In the genomic region with DNA sequence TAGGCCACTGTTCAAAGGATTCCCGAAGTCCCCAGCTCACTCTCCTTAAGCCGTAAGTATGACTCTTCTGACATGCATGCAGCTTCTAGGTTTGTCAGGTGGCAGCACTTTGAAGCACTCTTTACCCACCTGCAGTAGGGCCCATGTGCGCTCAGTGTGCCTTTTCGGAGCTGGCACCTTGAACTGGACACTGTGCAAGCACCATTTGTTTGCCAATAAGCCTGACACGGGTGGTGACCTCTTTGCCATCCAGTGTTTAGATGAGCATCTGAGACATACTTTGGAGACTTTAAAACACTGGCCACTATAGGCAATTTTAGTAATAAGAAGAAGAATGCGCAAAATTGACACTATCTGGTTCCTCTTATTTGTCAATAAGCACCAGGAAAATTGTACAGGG, we compare ENCODE assay signal across 36 cellular contexts.
"Had no signal": no experiment of that assay in that cellular context is flagged by ENCODE, and none has a peak within 500 bp of the region (broad histone marks: within the 10 kb centered on the region; RNA-seq: fewer than 3 reads in every experiment).

No MANE protein-coding gene starts in this region.

- H3K27ac ChIP-seq: ascending aorta, cardiac muscle cell, VCaP had no signal

- ATAC-seq: activated CD8-positive, alpha-beta T cell treated with anti-CD3 and anti-CD28 coated beads for 36 hours; activated naive CD8-positive, alpha-beta T cell treated with anti-CD3 and anti-CD28 coated beads, Interleukin-2, amount 50 U/mL, for 24 hours had no signal

- H3K36me3 Mint-ChIP-seq: activated CD4-positive, alpha-beta memory T cell treated with anti-CD3 and anti-CD28 coated beads for 36 hours; activated naive CD4-positive, alpha-beta T cell treated with anti-CD3 and anti-CD28 coated beads, Interleukin-2, amount 10 ng/mL, durations not matched to agents 7 days and 5 days; activated naive CD4-positive, alpha-beta T cell treated with anti-CD3 and anti-CD28 coated beads, Interleukin-2, amount 50 U/mL, for 24 hours; activated naive CD8-positive, alpha-beta T cell; activated naive CD8-positive, alpha-beta T cell treated with anti-CD3 and anti-CD28 coated beads, Interleukin-2, amount 10 ng/mL, durations not matched to agents 7 days and 5 days; brain had no signal

- H3K27ac Mint-ChIP-seq: activated B cell treated with CpG ODN at 0.5 μM for 24 hours; activated CD4-positive, alpha-beta memory T cell treated with anti-CD3 and anti-CD28 coated beads for 36 hours; activated CD4-positive, alpha-beta T cell treated with anti-CD3 and anti-CD28 coated beads, Interleukin-2, amount 10 ng/mL, durations not matched to agents 24 days and 14 days; activated CD8-positive, alpha-beta T cell treated with anti-CD3 and anti-CD28 coated beads for 36 hours; activated naive CD4-positive, alpha-beta T cell treated with anti-CD3 and anti-CD28 coated beads, Interleukin-2, amount 10 ng/mL, durations not matched to agents 7 days and 5 days; activated naive CD4-positive, alpha-beta T cell treated with anti-CD3 and anti-CD28 coated beads, Interleukin-2, amount 50 U/mL, for 24 hours; activated naive CD8-positive, alpha-beta T cell; activated naive CD8-positive, alpha-beta T cell treated with anti-CD3 and anti-CD28 coated beads, Interleukin-2, amount 10 ng/mL, durations not matched to agents 7 days and 5 days; activated naive CD8-positive, alpha-beta T cell treated with anti-CD3 and anti-CD28 coated beads, Interleukin-2, amount 50 U/mL, for 24 hours; activated T-cell treated with anti-CD3 and anti-CD28 coated beads, Interleukin-2, amount 50 U/mL, for 24 hours; activated T-helper 2 cell treated with anti-CD3 and anti-CD28 coated beads, Interferon-gamma antibody, Interleukin-2, Interleukin-4, amounts not matched to agents 10 μg/mL and 5 μg/mL and 100 μg/mL, durations not matched to agents 14 hours and 24 hours and 36 hours; brain; T-helper 1 cell treated with Interleukin-12 subunit alpha and Interleukin-12 subunit beta and Interleukin-4 antibody, amounts not matched to agents 30 μg/mL and 1 μg/mL, for 36 hours; T-helper 2 cell treated with Interferon-gamma antibody and Interleukin-4, amounts not matched to agents 5 μg/mL and 100 μg/mL, for 36 hours had no signal

- H3K4me3 ChIP-seq: ascending aorta, cardiac muscle cell had no signal

- H3K4me1 Mint-ChIP-seq: activated naive CD4-positive, alpha-beta T cell treated with anti-CD3 and anti-CD28 coated beads, Interleukin-2, amount 10 ng/mL, durations not matched to agents 7 days and 5 days; activated naive CD4-positive, alpha-beta T cell treated with anti-CD3 and anti-CD28 coated beads, Interleukin-2, amount 50 U/mL, for 24 hours; brain; central memory CD8-positive, alpha-beta T cell had no signal

- H3K27me3 ChIP-seq: ascending aorta, cardiac muscle cell had no signal

- H3K36me3 ChIP-seq: ascending aorta, cardiac muscle cell had no signal

- H3K27me3 Mint-ChIP-seq: activated B cell treated with CpG ODN at 0.5 μM for 24 hours; activated CD4-positive, alpha-beta memory T cell treated with anti-CD3 and anti-CD28 coated beads for 36 hours; activated CD4-positive, alpha-beta T cell treated with anti-CD3 and anti-CD28 coated beads, Interleukin-2, amount 10 ng/mL, durations not matched to agents 24 days and 14 days; activated CD8-positive, alpha-beta T cell treated with anti-CD3 and anti-CD28 coated beads for 36 hours; activated naive CD4-positive, alpha-beta T cell treated with anti-CD3 and anti-CD28 coated beads, Interleukin-2, amount 10 ng/mL, durations not matched to agents 7 days and 5 days; activated naive CD4-positive, alpha-beta T cell treated with anti-CD3 and anti-CD28 coated beads, Interleukin-2, amount 50 U/mL, for 24 hours; activated naive CD8-positive, alpha-beta T cell; activated naive CD8-positive, alpha-beta T cell treated with anti-CD3 and anti-CD28 coated beads, Interleukin-2, amount 10 ng/mL, durations not matched to agents 7 days and 5 days; activated T-cell treated with anti-CD3 and anti-CD28 coated beads, Interleukin-2, amount 50 U/mL, for 24 hours; brain; central memory CD8-positive, alpha-beta T cell had no signal

- H3K9me3 ChIP-seq: ascending aorta had no signal

- FAIRE-seq: bronchial epithelial cell, TTC549 had no signal

- H3K9me3 Mint-ChIP-seq: activated B cell treated with CpG ODN at 0.5 μM for 24 hours; activated CD4-positive, alpha-beta memory T cell treated with anti-CD3 and anti-CD28 coated beads for 36 hours; activated CD8-positive, alpha-beta T cell treated with anti-CD3 and anti-CD28 coated beads for 36 hours; activated naive CD4-positive, alpha-beta T cell treated with anti-CD3 and anti-CD28 coated beads, Interleukin-2, amount 10 ng/mL, durations not matched to agents 7 days and 5 days; activated naive CD4-positive, alpha-beta T cell treated with anti-CD3 and anti-CD28 coated beads, Interleukin-2, amount 50 U/mL, for 24 hours; activated naive CD8-positive, alpha-beta T cell treated with anti-CD3 and anti-CD28 coated beads, Interleukin-2, amount 10 ng/mL, durations not matched to agents 7 days and 5 days; activated naive CD8-positive, alpha-beta T cell treated with anti-CD3 and anti-CD28 coated beads, Interleukin-2, amount 50 U/mL, for 24 hours; activated T-cell treated with anti-CD3 and anti-CD28 coated beads, Interleukin-2, amount 50 U/mL, for 24 hours; activated T-helper 2 cell treated with anti-CD3 and anti-CD28 coated beads, Interferon-gamma antibody, Interleukin-2, Interleukin-4, amounts not matched to agents 10 μg/mL and 5 μg/mL and 100 μg/mL, durations not matched to agents 14 hours and 24 hours and 36 hours; brain; central memory CD8-positive, alpha-beta T cell; T-helper 1 cell treated with Interleukin-12 subunit alpha and Interleukin-12 subunit beta and Interleukin-4 antibody, amounts not matched to agents 30 μg/mL and 1 μg/mL, for 36 hours; T-helper 2 cell treated with Interferon-gamma antibody and Interleukin-4, amounts not matched to agents 5 μg/mL and 100 μg/mL, for 36 hours had no signal

- DNase-seq: activated B cell treated with CpG ODN at 0.5 μM for 24 hours; activated CD4-positive, alpha-beta memory T cell treated with anti-CD3 and anti-CD28 coated beads for 36 hours; activated CD4-positive, alpha-beta T cell treated with anti-CD3 and anti-CD28 coated beads for 4 hours; activated CD4-positive, alpha-beta T cell treated with anti-CD3 and anti-CD28 coated beads, Interleukin-2, amount 10 ng/mL, durations not matched to agents 24 days and 14 days; activated CD4-positive, alpha-beta T cell treated with anti-CD3 and anti-CD28 coated beads, Interleukin-2, amount 50 U/mL, for 1 hour; activated CD4-positive, alpha-beta T cell treated with anti-CD3 and anti-CD28 coated beads, Interleukin-2, amount 50 U/mL, for 4 hours; activated CD4-positive, CD25-positive, alpha-beta regulatory T cell treated with anti-CD3 and anti-CD28 coated beads, Interleukin-2, amount 50 U/mL, for 72 hours; activated CD8-positive, alpha-beta memory T cell treated with anti-CD3 and anti-CD28 coated beads, Interleukin-2, amount 50 U/mL, for 48 hours; activated CD8-positive, alpha-beta T cell treated with anti-CD3 and anti-CD28 coated beads for 36 hours; activated effector memory CD4-positive, alpha-beta T cell treated with Interleukin-2 at 50 U/mL for 16 hours; activated gamma-delta T cell; activated naive CD4-positive, alpha-beta T cell treated with anti-CD3 and anti-CD28 coated beads, Interleukin-2, amount 10 ng/mL, durations not matched to agents 7 days and 5 days; activated naive CD4-positive, alpha-beta T cell treated with Interleukin-2 at 50 U/mL for 16 hours; activated naive CD8-positive, alpha-beta T cell treated with anti-CD3 and anti-CD28 coated beads, Interleukin-2, amount 10 ng/mL, durations not matched to agents 7 days and 5 days; activated naive CD8-positive, alpha-beta T cell treated with anti-CD3 and anti-CD28 coated beads, Interleukin-2, amount 50 U/mL, for 24 hours; activated T-cell treated with anti-CD3 and anti-CD28 coated beads, Interleukin-2, amount 50 U/mL, for 24 hours; activated T-cell treated with anti-CD3 and anti-CD28 coated beads, Interleukin-2, amount 50 U/mL, for 48 hours; amygdala; anterior cingulate cortex; caudate nucleus; cerebellar nuclear complex; T-helper 1 cell; T-helper 2 cell; T-helper 9 cell had no signal

- H3K4me3 Mint-ChIP-seq: activated B cell treated with CpG ODN at 0.5 μM for 24 hours; activated CD4-positive, alpha-beta memory T cell treated with anti-CD3 and anti-CD28 coated beads for 36 hours; activated CD4-positive, alpha-beta T cell treated with anti-CD3 and anti-CD28 coated beads, Interleukin-2, amount 10 ng/mL, durations not matched to agents 24 days and 14 days; activated CD8-positive, alpha-beta T cell treated with anti-CD3 and anti-CD28 coated beads for 36 hours; activated naive CD4-positive, alpha-beta T cell treated with anti-CD3 and anti-CD28 coated beads, Interleukin-2, amount 10 ng/mL, durations not matched to agents 7 days and 5 days; activated naive CD4-positive, alpha-beta T cell treated with anti-CD3 and anti-CD28 coated beads, Interleukin-2, amount 50 U/mL, for 24 hours; activated naive CD8-positive, alpha-beta T cell; activated naive CD8-positive, alpha-beta T cell treated with anti-CD3 and anti-CD28 coated beads, Interleukin-2, amount 10 ng/mL, durations not matched to agents 7 days and 5 days; activated naive CD8-positive, alpha-beta T cell treated with anti-CD3 and anti-CD28 coated beads, Interleukin-2, amount 50 U/mL, for 24 hours; activated T-cell treated with anti-CD3 and anti-CD28 coated beads, Interleukin-2, amount 50 U/mL, for 24 hours; brain; central memory CD8-positive, alpha-beta T cell; T-helper 1 cell treated with Interleukin-12 subunit alpha and Interleukin-12 subunit beta and Interleukin-4 antibody, amounts not matched to agents 30 μg/mL and 1 μg/mL, for 36 hours; T-helper 2 cell treated with Interferon-gamma antibody and Interleukin-4, amounts not matched to agents 5 μg/mL and 100 μg/mL, for 36 hours had no signal

- H3K4me1 ChIP-seq: ascending aorta had no signal
